ENCODE assay signal across 1 cellular context in genomic region chr19:19062454-19063182, GRCh38.
TF ChIP-seq lines count a peak whose summit lies in the region.

No MANE protein-coding gene starts in this region.

TF ChIP-seq in GM12878, 131 proteins besides CTCF, POLR2A, EP300 and RAD21 (continued from another document):
- TF ChIP-seq, protein P1, sequence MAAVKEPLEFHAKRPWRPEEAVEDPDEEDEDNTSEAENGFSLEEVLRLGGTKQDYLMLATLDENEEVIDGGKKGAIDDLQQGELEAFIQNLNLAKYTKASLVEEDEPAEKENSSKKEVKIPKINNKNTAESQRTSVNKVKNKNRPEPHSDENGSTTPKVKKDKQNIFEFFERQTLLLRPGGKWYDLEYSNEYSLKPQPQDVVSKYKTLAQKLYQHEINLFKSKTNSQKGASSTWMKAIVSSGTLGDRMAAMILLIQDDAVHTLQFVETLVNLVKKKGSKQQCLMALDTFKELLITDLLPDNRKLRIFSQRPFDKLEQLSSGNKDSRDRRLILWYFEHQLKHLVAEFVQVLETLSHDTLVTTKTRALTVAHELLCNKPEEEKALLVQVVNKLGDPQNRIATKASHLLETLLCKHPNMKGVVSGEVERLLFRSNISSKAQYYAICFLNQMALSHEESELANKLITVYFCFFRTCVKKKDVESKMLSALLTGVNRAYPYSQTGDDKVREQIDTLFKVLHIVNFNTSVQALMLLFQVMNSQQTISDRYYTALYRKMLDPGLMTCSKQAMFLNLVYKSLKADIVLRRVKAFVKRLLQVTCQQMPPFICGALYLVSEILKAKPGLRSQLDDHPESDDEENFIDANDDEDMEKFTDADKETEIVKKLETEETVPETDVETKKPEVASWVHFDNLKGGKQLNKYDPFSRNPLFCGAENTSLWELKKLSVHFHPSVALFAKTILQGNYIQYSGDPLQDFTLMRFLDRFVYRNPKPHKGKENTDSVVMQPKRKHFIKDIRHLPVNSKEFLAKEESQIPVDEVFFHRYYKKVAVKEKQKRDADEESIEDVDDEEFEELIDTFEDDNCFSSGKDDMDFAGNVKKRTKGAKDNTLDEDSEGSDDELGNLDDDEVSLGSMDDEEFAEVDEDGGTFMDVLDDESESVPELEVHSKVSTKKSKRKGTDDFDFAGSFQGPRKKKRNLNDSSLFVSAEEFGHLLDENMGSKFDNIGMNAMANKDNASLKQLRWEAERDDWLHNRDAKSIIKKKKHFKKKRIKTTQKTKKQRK (IDR thresholded peaks at IDR 0.05; ENCODE audit: low read depth, low read length) = no peak
- TF ChIP-seq BACH1 (IDR thresholded peaks at IDR 0.05; ENCODE audit: borderline replicate concordance) (no peak), ATF2 (IDR thresholded peaks at IDR 0.05; ENCODE audit: low read length) (no peak), NFXL1 (IDR thresholded peaks at IDR 0.05; ENCODE audit: borderline replicate concordance) (peak; percentile 82), MTA3 (IDR thresholded peaks at IDR 0.05; ENCODE audit: borderline replicate concordance, low read length) (peak; percentile 12; the same call in 1 of the 2 replicates), BCL11A (IDR thresholded peaks at IDR 0.05; ENCODE audit: low read depth, low read length) (no peak), PRDM15 (CRISPR knock-in tag; IDR thresholded peaks at IDR 0.05) (no peak), GATAD2B (conservative IDR thresholded peaks at IDR 0.05; ENCODE audit: low read depth) (no peak), ZNF687 (IDR thresholded peaks at IDR 0.05) (no peak), BRCA1 (IDR thresholded peaks at IDR 0.05; ENCODE audit: low read depth, low read length) (no peak), RUNX3 (IDR thresholded peaks at IDR 0.05; ENCODE audit: low read length) (0 out of 2 replicates have a peak, but pooled peaks have one; percentile 43)
- TF ChIP-seq, protein P2, sequence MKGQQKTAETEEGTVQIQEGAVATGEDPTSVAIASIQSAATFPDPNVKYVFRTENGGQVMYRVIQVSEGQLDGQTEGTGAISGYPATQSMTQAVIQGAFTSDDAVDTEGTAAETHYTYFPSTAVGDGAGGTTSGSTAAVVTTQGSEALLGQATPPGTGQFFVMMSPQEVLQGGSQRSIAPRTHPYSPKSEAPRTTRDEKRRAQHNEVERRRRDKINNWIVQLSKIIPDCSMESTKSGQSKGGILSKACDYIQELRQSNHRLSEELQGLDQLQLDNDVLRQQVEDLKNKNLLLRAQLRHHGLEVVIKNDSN (IDR thresholded peaks at IDR 0.05; ENCODE audit: borderline replicate concordance, extremely low read length, insufficient read depth, low read depth, low read length) = no peak
